8 cellular contexts compared by ENCODE assay signal in genomic region chr19:2475018-2475701, GRCh38. TPM values are rescaled to one million over a fixed set of nuclear protein-coding genes. Genes with fewer than 3 reads are reported as not detected.
DNase-seq lines count a peak whose midpoint lies in the region; ATAC-seq and TF ChIP-seq lines count a peak whose summit lies in the region.

No MANE protein-coding gene starts in this region.

- H3K4me1 ChIP-seq in iPS-15b (ENCODE audit: control insufficient read depth, insufficient read depth, low read length) = peaks cover 4% of the 10 kb centered on the region
- H3K4me1 ChIP-seq in skeletal muscle tissue (ENCODE audit: control insufficient read depth in 3 of 3, insufficient read depth in 3 of 3, low read length in 3 of 3) = peaks cover 13 to 32% (median 32%) of the 10 kb centered on the region in 3 donors

- peaks cover 27% of the 10 kb centered on the region for H3K36me3 Mint-ChIP-seq in T-helper 1 cell treated with Interleukin-12 subunit alpha and Interleukin-12 subunit beta and Interleukin-4 antibody, amounts not matched to agents 30 μg/mL and 1 μg/mL, for 36 hours (ENCODE audit: low read depth)

- H3K27ac Mint-ChIP-seq in T-helper 1 cell treated with Interleukin-12 subunit alpha and Interleukin-12 subunit beta and Interleukin-4 antibody, amounts not matched to agents 30 μg/mL and 1 μg/mL, for 36 hours = peak overlapping the region; percentile 78

- TF ChIP-seq CTCF in astrocyte of the cerebellum (IDR thresholded peaks at IDR 0.05; ENCODE audit: low read depth, low read length, missing control alignments) = no peak

- H3K27me3 ChIP-seq in iPS-15b (ENCODE audit: control insufficient read depth, insufficient read depth, low read length) (peaks cover 15% of the 10 kb centered on the region), skeletal muscle tissue (ENCODE audit: control insufficient read depth in 3 of 3, insufficient read depth in 3 of 3, low read length in 3 of 3) (no peaks in the 10 kb centered on the region)

- H3K9me3 ChIP-seq in iPS-15b (ENCODE audit: control insufficient read depth, insufficient read depth, low read length) (no peaks in the 10 kb centered on the region), skeletal muscle tissue (ENCODE audit: control insufficient read depth in 3 of 3, low read length in 3 of 3) (no peaks in the 10 kb centered on the region)

- peaks cover 16% of the 10 kb centered on the region for H3K4me1 Mint-ChIP-seq in T-helper 1 cell treated with Interleukin-12 subunit alpha and Interleukin-12 subunit beta and Interleukin-4 antibody, amounts not matched to agents 30 μg/mL and 1 μg/mL, for 36 hours (ENCODE audit: low read depth)

- peak; percentile 9 for ATAC-seq in GM18498 (IDR thresholded peaks at IDR 0.05; ENCODE audit: unreplicated experiment)
- ATAC-seq in HG03354 (IDR thresholded peaks at IDR 0.05; ENCODE audit: poor library complexity, severe bottlenecking, unreplicated experiment) = peak; percentile 6
- ATAC-seq in HG02973 (IDR thresholded peaks at IDR 0.05; ENCODE audit: unreplicated experiment) = no peak

- H3K9ac ChIP-seq in iPS-15b (ENCODE audit: low read depth, low read length) (no peak overlapping the region), skeletal muscle tissue (ENCODE audit: low read depth in 1 of 3, low read length in 3 of 3) (peak overlapping the region; percentile 60 to 79 (median 72))

- no peak for DNase-seq in astrocyte of the cerebellum (ENCODE audit: low read depth)
- no peak for DNase-seq in NCI-H82 treated with DMSO at 0.1 percent for 48 hours (lab: John Stamatoyannopoulos, UW; ENCODE audit: unreplicated experiment)

- in situ Hi-C loops in astrocyte of the cerebellum (cut with HindIII; ENCODE audit: low sequenced_read_pairs) = no loop called here

- H3K27ac ChIP-seq in skeletal muscle tissue (ENCODE audit: low read depth, low read length) = peak overlapping the region; percentile 95

- H3K36me3 ChIP-seq in iPS-15b (ENCODE audit: control insufficient read depth, insufficient read depth, low read length) (no peaks in the 10 kb centered on the region), skeletal muscle tissue (ENCODE audit: control insufficient read depth in 3 of 3, insufficient read depth in 3 of 3, low read length in 3 of 3) (peaks cover 0 to 8% (median 0%) of the 10 kb centered on the region in 3 donors)

- H3K27me3 Mint-ChIP-seq in T-helper 1 cell treated with Interleukin-12 subunit alpha and Interleukin-12 subunit beta and Interleukin-4 antibody, amounts not matched to agents 30 μg/mL and 1 μg/mL, for 36 hours (ENCODE audit: low read depth) = peaks cover 3% of the 10 kb centered on the region

- peak overlapping the region; percentile 97 for H3K4me3 Mint-ChIP-seq in T-helper 1 cell treated with Interleukin-12 subunit alpha and Interleukin-12 subunit beta and Interleukin-4 antibody, amounts not matched to agents 30 μg/mL and 1 μg/mL, for 36 hours

- H3K9me3 Mint-ChIP-seq in T-helper 1 cell treated with Interleukin-12 subunit alpha and Interleukin-12 subunit beta and Interleukin-4 antibody, amounts not matched to agents 30 μg/mL and 1 μg/mL, for 36 hours = no peaks in the 10 kb centered on the region

- H3K4me3 ChIP-seq in astrocyte of the cerebellum (ENCODE audit: low read depth, low read length) = peak overlapping the region; percentile 99
- peak overlapping the region; percentile 35 for H3K4me3 ChIP-seq in iPS-15b (ENCODE audit: low read depth, low read length)
- peak overlapping the region; percentile 55 to 70 (median 68) for H3K4me3 ChIP-seq in skeletal muscle tissue (ENCODE audit: low read length in 3 of 3)

RNA-seq across cellular contexts. Expression of gene GADD45B, which starts 0.8 kb away (rescaled TPM):
- total RNA-seq in skeletal muscle tissue = 5.7 TPM

RNA-seq across cellular contexts. Expression of gene LMNB2, which starts 18.4 kb away (rescaled TPM):
- 52.7 TPM for total RNA-seq in skeletal muscle tissue

RNA-seq across cellular contexts. Expression of gene TIMM13, which starts 47.8 kb away (rescaled TPM):
- total RNA-seq in skeletal muscle tissue = 29.7 TPM

Comparison
In these comparisons a context has a peak if more than half of its experiments do, and no peak if none do; other contexts are left out.
1. H3K4me3 ChIP-seq: peak in every context shown above with its lines; median percentile 99 in astrocyte of the cerebellum; 68 in skeletal muscle tissue; 35 in iPS-15b.